1 cellular context compared by ENCODE assay signal in the genomic region with DNA sequence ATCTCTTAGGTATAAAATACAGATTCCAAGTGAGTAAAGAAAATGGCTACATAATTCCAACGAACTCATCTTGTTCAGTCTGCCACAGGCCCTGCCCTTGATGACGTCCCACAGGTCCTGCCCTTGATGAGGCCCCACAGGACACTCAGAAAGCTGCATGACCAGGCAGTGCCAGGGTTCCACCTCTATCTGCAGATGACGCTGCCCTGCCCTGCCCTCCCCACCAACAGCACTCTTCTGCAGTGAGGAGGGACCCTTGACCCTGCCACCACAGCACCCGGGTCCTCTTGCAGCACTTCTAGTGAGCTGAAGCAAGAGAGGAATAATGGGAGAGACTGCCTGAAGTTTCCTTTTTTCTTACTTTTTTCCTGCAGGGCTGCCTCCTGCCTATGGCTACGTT.
TF ChIP-seq lines count a peak whose summit lies in the region.

No MANE protein-coding gene starts in this region.

TF ChIP-seq in SK-N-SH, 30 proteins besides CTCF, POLR2A, EP300 and RAD21 (continued from another document):
- TF ChIP-seq, protein P1, sequence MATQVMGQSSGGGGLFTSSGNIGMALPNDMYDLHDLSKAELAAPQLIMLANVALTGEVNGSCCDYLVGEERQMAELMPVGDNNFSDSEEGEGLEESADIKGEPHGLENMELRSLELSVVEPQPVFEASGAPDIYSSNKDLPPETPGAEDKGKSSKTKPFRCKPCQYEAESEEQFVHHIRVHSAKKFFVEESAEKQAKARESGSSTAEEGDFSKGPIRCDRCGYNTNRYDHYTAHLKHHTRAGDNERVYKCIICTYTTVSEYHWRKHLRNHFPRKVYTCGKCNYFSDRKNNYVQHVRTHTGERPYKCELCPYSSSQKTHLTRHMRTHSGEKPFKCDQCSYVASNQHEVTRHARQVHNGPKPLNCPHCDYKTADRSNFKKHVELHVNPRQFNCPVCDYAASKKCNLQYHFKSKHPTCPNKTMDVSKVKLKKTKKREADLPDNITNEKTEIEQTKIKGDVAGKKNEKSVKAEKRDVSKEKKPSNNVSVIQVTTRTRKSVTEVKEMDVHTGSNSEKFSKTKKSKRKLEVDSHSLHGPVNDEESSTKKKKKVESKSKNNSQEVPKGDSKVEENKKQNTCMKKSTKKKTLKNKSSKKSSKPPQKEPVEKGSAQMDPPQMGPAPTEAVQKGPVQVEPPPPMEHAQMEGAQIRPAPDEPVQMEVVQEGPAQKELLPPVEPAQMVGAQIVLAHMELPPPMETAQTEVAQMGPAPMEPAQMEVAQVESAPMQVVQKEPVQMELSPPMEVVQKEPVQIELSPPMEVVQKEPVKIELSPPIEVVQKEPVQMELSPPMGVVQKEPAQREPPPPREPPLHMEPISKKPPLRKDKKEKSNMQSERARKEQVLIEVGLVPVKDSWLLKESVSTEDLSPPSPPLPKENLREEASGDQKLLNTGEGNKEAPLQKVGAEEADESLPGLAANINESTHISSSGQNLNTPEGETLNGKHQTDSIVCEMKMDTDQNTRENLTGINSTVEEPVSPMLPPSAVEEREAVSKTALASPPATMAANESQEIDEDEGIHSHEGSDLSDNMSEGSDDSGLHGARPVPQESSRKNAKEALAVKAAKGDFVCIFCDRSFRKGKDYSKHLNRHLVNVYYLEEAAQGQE (IDR thresholded peaks at IDR 0.05; ENCODE audit: low read depth, low read length): no peak
- TF ChIP-seq EZH2phosphoT487 (IDR thresholded peaks at IDR 0.05; ENCODE audit: borderline replicate concordance, low read depth) (no peak), RCOR1 (IDR thresholded peaks at IDR 0.05; ENCODE audit: low read length) (no peak), GABPA (IDR thresholded peaks at IDR 0.05; ENCODE audit: low read depth) (no peak), NRF1 (IDR thresholded peaks at IDR 0.05; ENCODE audit: low read depth, low read length) (no peak), ELF1 (IDR thresholded peaks at IDR 0.05) (no peak), FOXM1 (IDR thresholded peaks at IDR 0.05; ENCODE audit: low read depth) (no peak), RXRA (IDR thresholded peaks at IDR 0.05; ENCODE audit: borderline replicate concordance, low read depth) (no peak)
TF ChIP-seq in SK-N-SH: peak in this region for 0.
